ENCODE assay signal across 19 cellular contexts in genomic region chr1:38733761-38734160, GRCh38.
A peak's percentile ranks its signal among the peaks of the same experiment; 100 is the strongest.
DNase-seq lines count a peak whose midpoint lies in the region; ATAC-seq and TF ChIP-seq lines count a peak whose summit lies in the region.
"Had no signal": no experiment of that assay in that cellular context is flagged by ENCODE, and none has a peak within 500 bp of the region (broad histone marks: within the 10 kb centered on the region; RNA-seq: fewer than 3 reads in every experiment).

No MANE protein-coding gene starts in this region.

- DNase-seq in NCI-H1105 treated with DMSO at 0.1 percent for 48 hours (lab: John Stamatoyannopoulos, UW) (peak; percentile 19), NCI-H1105 (lab: John Stamatoyannopoulos, UW) (no peak), RWPE2 (ENCODE audit: low spot score) (no peak), epithelial cell of prostate (ENCODE audit: low read depth, low spot score) (peak; percentile 84), foreskin keratinocyte (peak; percentile 32 to 57), SW 1271 (lab: John Stamatoyannopoulos, UW) (no peak), brain microvascular endothelial cell (no peak)
- DNase-seq in CD8-positive, alpha-beta T cell, result no peak
- DNase-seq: AML-193; CD4-positive, alpha-beta T cell; DMS 273 treated with DMSO at 0.1 percent for 48 hours; DMS53; DND-41; EL had no signal

- intact Hi-C loops in CD8-positive, alpha-beta T cell (cut with DNase I, micrococcal nuclease), result no loop called here

- in situ Hi-C loops in brain microvascular endothelial cell (cut with HindIII; ENCODE audit: low pct_ligation_motif_present, low sequenced_read_pairs), result no loop called here

- H3K27me3 ChIP-seq in RWPE2 (ENCODE audit: insufficient read depth, poor library complexity, severe bottlenecking) (no peaks in the 10 kb centered on the region), foreskin keratinocyte (no peaks in the 10 kb centered on the region), brain microvascular endothelial cell (replicated peaks) (peaks cover 4% of the 10 kb centered on the region)
- H3K27me3 ChIP-seq in CD8-positive, alpha-beta T cell (ENCODE audit: insufficient read depth, low read length), result no peaks in the 10 kb centered on the region

- ATAC-seq in RWPE2 (ENCODE audit: low read depth) (peak; percentile 63; the same call in 2 of the 3 replicates), foreskin keratinocyte (peak; percentile 57)
- no peak for ATAC-seq in CD8-positive, alpha-beta T cell
- ATAC-seq: A549, GM12878 had no signal

- H3K36me3 Mint-ChIP-seq in CD8-positive, alpha-beta T cell, result no peaks in the 10 kb centered on the region

- no peak overlapping the region for H3K4me3 ChIP-seq in RWPE2 (ENCODE audit: severe bottlenecking)
- no peak overlapping the region for H3K4me3 ChIP-seq in CD8-positive, alpha-beta T cell (ENCODE audit: low read depth, low read length)
- H3K4me3 ChIP-seq in brain microvascular endothelial cell (ENCODE audit: low read depth, low read length), result no peak overlapping the region
- H3K4me3 ChIP-seq: A549, GM12878, HAP-1 had no signal

- no peaks in the 10 kb centered on the region for H3K4me1 Mint-ChIP-seq in CD8-positive, alpha-beta T cell (ENCODE audit: low read depth)

- peaks cover 38% of the 10 kb centered on the region for H3K27me3 Mint-ChIP-seq in CD8-positive, alpha-beta T cell (ENCODE audit: low read depth)

- no peak for TF ChIP-seq CTCF in RWPE2 (IDR thresholded peaks at IDR 0.05; ENCODE audit: poor library complexity, severe bottlenecking)
- no peak for TF ChIP-seq CTCF in foreskin keratinocyte (conservative IDR thresholded peaks at IDR 0.05)
- TF ChIP-seq CTCF in CD8-positive, alpha-beta T cell (IDR thresholded peaks at IDR 0.05), result no peak
- TF ChIP-seq CTCF in brain microvascular endothelial cell (IDR thresholded peaks at IDR 0.05; ENCODE audit: low read depth, low read length, missing control alignments), result no peak

- no peak overlapping the region for H3K4me3 Mint-ChIP-seq in CD8-positive, alpha-beta T cell
- H3K4me3 Mint-ChIP-seq: CD4-positive, alpha-beta T cell had no signal

- H3K9me3 Mint-ChIP-seq in CD8-positive, alpha-beta T cell, result no peaks in the 10 kb centered on the region
- H3K9me3 Mint-ChIP-seq: CD4-positive, alpha-beta T cell had no signal

- CTCF ChIA-PET in CD8-positive, alpha-beta T cell (lab: Charles Lee), result no interaction called here

- no peak overlapping the region for H3K27ac Mint-ChIP-seq in CD8-positive, alpha-beta T cell
- H3K27ac Mint-ChIP-seq: CD4-positive, alpha-beta T cell had no signal

- H3K27ac ChIP-seq in RWPE2 (ENCODE audit: poor library complexity, severe bottlenecking), result no peak overlapping the region
- H3K27ac ChIP-seq in epithelial cell of prostate, result no peak overlapping the region
- no peak overlapping the region for H3K27ac ChIP-seq in foreskin keratinocyte
- H3K27ac ChIP-seq in CD8-positive, alpha-beta T cell (ENCODE audit: low read depth, low read length), result no peak overlapping the region
- H3K27ac ChIP-seq in brain microvascular endothelial cell, result no peak overlapping the region
- H3K27ac ChIP-seq: 22Rv1, A549, C4-2B had no signal

- H3K36me3 ChIP-seq in RWPE2 (ENCODE audit: low read depth), result no peaks in the 10 kb centered on the region
- no peaks in the 10 kb centered on the region for H3K36me3 ChIP-seq in CD8-positive, alpha-beta T cell (ENCODE audit: insufficient read depth, low read length)
- H3K36me3 ChIP-seq in brain microvascular endothelial cell (replicated peaks), result no peaks in the 10 kb centered on the region
- H3K36me3 ChIP-seq: HAP-1 had no signal

- POLR2A ChIA-PET in CD8-positive, alpha-beta T cell (lab: Charles Lee), result no interaction called here

- H3K9me3 ChIP-seq in RWPE2 (ENCODE audit: severe bottlenecking), result no peaks in the 10 kb centered on the region
- H3K9me3 ChIP-seq in CD8-positive, alpha-beta T cell (ENCODE audit: low read length), result no peaks in the 10 kb centered on the region
- H3K9me3 ChIP-seq: A549, HAP-1 had no signal

- no peaks in the 10 kb centered on the region for H3K4me1 ChIP-seq in RWPE2 (ENCODE audit: insufficient read depth, poor library complexity, severe bottlenecking)
- no peaks in the 10 kb centered on the region for H3K4me1 ChIP-seq in foreskin keratinocyte
- H3K4me1 ChIP-seq in CD8-positive, alpha-beta T cell (ENCODE audit: insufficient read depth, low read length), result no peaks in the 10 kb centered on the region
- H3K4me1 ChIP-seq: A549 had no signal

Comparison
In these comparisons a context has a peak if more than half of its experiments do, and no peak if none do; other contexts are left out.
1. DNase-seq: peak in NCI-H1105 treated with DMSO at 0.1 percent for 48 hours (single experiment), epithelial cell of prostate (single experiment) and foreskin keratinocyte (2 of 2); none in NCI-H1105 (single experiment), RWPE2 (single experiment), SW 1271 (0 of 2), CD8-positive, alpha-beta T cell (0 of 7) and brain microvascular endothelial cell (single experiment).